8 cellular contexts compared by ENCODE assay signal in the genomic region with DNA sequence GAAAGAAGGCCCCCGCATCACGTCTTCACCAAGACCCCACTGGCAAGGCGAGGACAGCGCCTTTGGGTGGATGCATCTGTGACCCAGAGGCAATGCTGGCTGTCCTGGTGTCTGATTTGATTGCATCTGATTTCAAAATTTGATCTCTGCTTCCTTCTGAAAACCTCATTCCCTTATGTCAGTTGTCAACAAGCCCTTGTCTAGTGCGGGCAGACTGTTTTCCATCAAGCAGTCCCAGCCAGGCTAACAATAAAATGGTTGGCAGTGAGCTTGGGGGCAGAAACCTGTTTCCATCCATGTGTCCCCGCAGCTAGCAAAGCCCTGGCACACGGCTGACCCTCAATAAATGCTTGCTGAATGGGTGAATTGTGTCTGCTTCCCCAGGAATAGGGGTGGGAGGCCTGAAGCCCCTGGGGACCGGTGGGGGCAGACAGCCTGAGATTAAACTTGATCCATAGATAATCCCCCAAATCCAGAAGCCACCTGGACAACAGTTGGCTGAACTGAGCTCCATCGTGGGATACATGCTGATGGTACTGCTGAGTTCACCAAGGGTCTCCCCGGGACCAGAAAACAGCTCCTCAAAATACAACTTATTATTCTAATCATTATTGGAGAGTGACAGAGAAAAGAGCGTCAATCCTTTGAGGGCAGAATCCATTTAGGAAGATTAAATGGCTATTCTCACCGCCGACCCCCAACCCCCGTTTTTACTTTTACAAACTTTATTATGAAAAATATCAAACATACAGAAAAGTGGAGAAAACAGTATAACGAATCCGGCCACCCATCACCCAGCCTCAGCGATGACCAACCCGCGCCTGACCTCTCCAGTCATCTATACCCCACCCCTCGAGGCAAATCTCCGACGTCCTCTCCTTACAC. TPM values are rescaled to one million over a fixed set of nuclear protein-coding genes. Genes with fewer than 3 reads are reported as not detected.
DNase-seq lines count a peak whose midpoint lies in the region; ATAC-seq and TF ChIP-seq lines count a peak whose summit lies in the region.

No MANE protein-coding gene starts in this region.

- H3K27me3 Mint-ChIP-seq in IgD-negative memory B cell (peaks cover 19% of the 10 kb centered on the region), brain (peaks cover 69% of the 10 kb centered on the region), memory B cell (no peaks in the 10 kb centered on the region)

- no peak for TF ChIP-seq CTCF in brain (conservative IDR thresholded peaks at IDR 0.05)

- 27% methylated on average over 22 of the region's 22 CpGs for WGBS in urinary bladder

- ATAC-seq in memory B cell (ENCODE audit: low read depth) (no peak), GM21576 (IDR thresholded peaks at IDR 0.05; ENCODE audit: unreplicated experiment) (no peak)

- peak overlapping the region; percentile 93 for H3K27ac ChIP-seq in urinary bladder (ENCODE audit: low read depth)

- DNase-seq in Ammon's horn (ENCODE audit: low spot score) (peak; percentile 32), memory B cell (ENCODE audit: low spot score in 2 of 2) (no peak), SHP77 (lab: John Stamatoyannopoulos, UW) (no peak)
- no peak for DNase-seq in stimulated activated CD4-positive, alpha-beta T cell treated with anti-CD3 and anti-CD28 coated beads, Interleukin-4, amount 100 ng/mL, for 24 hours

- peak overlapping the region; percentile 78 to 93 (median 88) for H3K27ac Mint-ChIP-seq in IgD-negative memory B cell
- H3K27ac Mint-ChIP-seq in brain = peak overlapping the region; percentile 32 to 98 (median 89)
- peak overlapping the region; percentile 86 for H3K27ac Mint-ChIP-seq in memory B cell

- H3K4me3 ChIP-seq in urinary bladder (ENCODE audit: low read depth, low read length) = peak overlapping the region; percentile 84

- H3K36me3 Mint-ChIP-seq in IgD-negative memory B cell (peaks cover 1% of the 10 kb centered on the region), brain (no peaks in the 10 kb centered on the region), memory B cell (no peaks in the 10 kb centered on the region)

- H3K9me3 Mint-ChIP-seq in IgD-negative memory B cell (no peaks in the 10 kb centered on the region), brain (peaks cover 0 to 4% (median 0%) of the 10 kb centered on the region in 5 experiments), memory B cell (no peaks in the 10 kb centered on the region)

- H3K4me1 Mint-ChIP-seq in IgD-negative memory B cell (peaks cover 11 to 34% (median 30%) of the 10 kb centered on the region in 3 donors), brain (peaks cover 56% of the 10 kb centered on the region), memory B cell (peaks cover 28% of the 10 kb centered on the region)

- H3K36me3 ChIP-seq in urinary bladder (ENCODE audit: insufficient read depth) = no peaks in the 10 kb centered on the region

- peak overlapping the region; percentile 86 to 97 (median 94) for H3K4me3 Mint-ChIP-seq in IgD-negative memory B cell
- H3K4me3 Mint-ChIP-seq in brain = peak overlapping the region; percentile 86 to 97 (median 89)
- H3K4me3 Mint-ChIP-seq in memory B cell = peak overlapping the region; percentile 86

- H3K4me1 ChIP-seq in urinary bladder (ENCODE audit: insufficient read depth) = no peaks in the 10 kb centered on the region

RNA-seq across cellular contexts. Expression of gene DUSP5, which starts 0.9 kb away (rescaled TPM):
- polyA plus RNA-seq in IgD-negative memory B cell = 3.7 TPM
- polyA plus RNA-seq in brain (ENCODE audit: insufficient read depth, low read depth, low replicate concordance) = 2.8 TPM
- 8.5 TPM for total RNA-seq in urinary bladder
- polyA plus RNA-seq in urinary bladder = 18.7 TPM
